ENCODE assay signal across 32 cellular contexts in genomic region chr20:46050444-46050843, GRCh38. TPM values are rescaled to one million over a fixed set of nuclear protein-coding genes. Genes with fewer than 3 reads are reported as not detected.
"Had no signal": no experiment of that assay in that cellular context is flagged by ENCODE, and none has a peak within 500 bp of the region (broad histone marks: within the 10 kb centered on the region; RNA-seq: fewer than 3 reads in every experiment).

No MANE protein-coding gene starts in this region.

- H3K36me3 ChIP-seq: left ventricle myocardium inferior, neural progenitor cell, neutrophil, ovary, tibial nerve, uterus had no signal

- ATAC-seq: left colon; natural killer cell; right cardiac atrium; stimulated activated memory B cell treated with anti-CD40 and anti-IgM and Interleukin-4, amounts not matched to agents 10 μg/mL and 1 μg/mL and 100 μg/mL, for 72 hours; stimulated activated naive CD8-positive, alpha-beta T cell treated with anti-CD3 and anti-CD28 coated beads, Interleukin-15, amount 100 ng/mL, for 72 hours had no signal

- H2AFZ ChIP-seq: neural progenitor cell had no signal

- H3K4me1 ChIP-seq: left ventricle myocardium inferior, neural progenitor cell, tibial nerve, uterus had no signal

- H3K4me3 ChIP-seq: left ventricle myocardium inferior, lung, neural progenitor cell, ovary, smooth muscle cell, tibial nerve, uterus had no signal

- H3K27me3 ChIP-seq: ovary, uterus had no signal

- H3K9ac ChIP-seq: neural progenitor cell had no signal

- H3K27ac ChIP-seq: left ventricle myocardium inferior, neural progenitor cell, neutrophil, ovary, tibial nerve, uterus had no signal

- H3K4me2 ChIP-seq: neural progenitor cell, smooth muscle cell had no signal

- H3K9me3 ChIP-seq: left ventricle myocardium inferior, neutrophil, ovary, tibial nerve, uterus had no signal

- DNase-seq: hippocampal formation; left colon; left ventricle myocardium inferior; mesendoderm; naive B cell; natural killer cell; nephron progenitor cell; occipital lobe; ovary; right cardiac atrium; stimulated activated CD4-positive, alpha-beta T cell treated with anti-CD3 and anti-CD28 coated beads, Interleukin-1b, Interleukin-23, amount 100 ng/mL, for 48 hours; stimulated activated CD4-positive, alpha-beta T cell treated with anti-CD3 and anti-CD28 coated beads, Interleukin-2, amount 100 ng/mL, for 48 hours; stimulated activated CD4-positive, alpha-beta T cell treated with anti-CD3 and anti-CD28 coated beads, Interleukin-4, amount 100 ng/mL, for 4 hours; stimulated activated CD8-positive, alpha-beta memory T cell treated with anti-CD3 and anti-CD28 coated beads, Interleukin-4, amount 100 ng/mL, for 48 hours; stimulated activated naive CD4-positive, alpha-beta T cell treated with Interleukin-2 at 50 U/mL for 16 hours; stimulated activated naive CD8-positive, alpha-beta T cell treated with anti-CD3 and anti-CD28 coated beads, Interleukin-15, amount 100 ng/mL, for 72 hours; substantia nigra; uterus had no signal

RNA-seq across cellular contexts. Expression of gene SLC12A5, which starts 21.4 kb away (rescaled TPM):
- total RNA-seq: left ventricle myocardium inferior, lower leg skin, skeletal muscle tissue, ureter had no signal
- polyA plus RNA-seq: keratinocyte, lung had no signal

RNA-seq across cellular contexts. Expression of gene MMP9, which starts 41.7 kb away (rescaled TPM):
- total RNA-seq: mesothelial cell of epicardium, occipital lobe, progenitor cell of endocrine pancreas, pulmonary artery endothelial cell, renal cortical epithelial cell had no signal
